Comparison of ENCODE assay signal across 10 cellular contexts in genomic region chr9:89646189-89646588, GRCh38. TPM values are rescaled to one million over a fixed set of nuclear protein-coding genes. Genes with fewer than 3 reads are reported as not detected.
"Had no signal": no experiment of that assay in that cellular context is flagged by ENCODE, and none has a peak within 500 bp of the region (broad histone marks: within the 10 kb centered on the region; RNA-seq: fewer than 3 reads in every experiment).

No MANE protein-coding gene starts in this region.

- H3K9ac ChIP-seq: GM23248 had no signal

- H3K27ac Mint-ChIP-seq: HFFc6, IgD-negative memory B cell had no signal

- DNase-seq: GM23248, GOT3, H7, HFFc6, KBM-7 had no signal

- H3K36me3 Mint-ChIP-seq: IgD-negative memory B cell had no signal

- H3K4me3 Mint-ChIP-seq: HFFc6, IgD-negative memory B cell had no signal

- H3K9me3 ChIP-seq: HAP-1 had no signal

- H3K4me1 ChIP-seq: HAP-1 had no signal

- ATAC-seq: HCT116 had no signal

- H2AFZ ChIP-seq: GM23248 had no signal

- H3K4me3 ChIP-seq: GM23248, HAP-1 had no signal

- H3K36me3 ChIP-seq: HAP-1 had no signal

- H3K27ac ChIP-seq: GM23248, HL-60 had no signal

RNA-seq across cellular contexts. Expression of gene GADD45G, which starts 41.4 kb away (rescaled TPM):
- total RNA-seq: HT1080 had no signal
